ENCODE assay signal across 1 cellular context in the genomic region with DNA sequence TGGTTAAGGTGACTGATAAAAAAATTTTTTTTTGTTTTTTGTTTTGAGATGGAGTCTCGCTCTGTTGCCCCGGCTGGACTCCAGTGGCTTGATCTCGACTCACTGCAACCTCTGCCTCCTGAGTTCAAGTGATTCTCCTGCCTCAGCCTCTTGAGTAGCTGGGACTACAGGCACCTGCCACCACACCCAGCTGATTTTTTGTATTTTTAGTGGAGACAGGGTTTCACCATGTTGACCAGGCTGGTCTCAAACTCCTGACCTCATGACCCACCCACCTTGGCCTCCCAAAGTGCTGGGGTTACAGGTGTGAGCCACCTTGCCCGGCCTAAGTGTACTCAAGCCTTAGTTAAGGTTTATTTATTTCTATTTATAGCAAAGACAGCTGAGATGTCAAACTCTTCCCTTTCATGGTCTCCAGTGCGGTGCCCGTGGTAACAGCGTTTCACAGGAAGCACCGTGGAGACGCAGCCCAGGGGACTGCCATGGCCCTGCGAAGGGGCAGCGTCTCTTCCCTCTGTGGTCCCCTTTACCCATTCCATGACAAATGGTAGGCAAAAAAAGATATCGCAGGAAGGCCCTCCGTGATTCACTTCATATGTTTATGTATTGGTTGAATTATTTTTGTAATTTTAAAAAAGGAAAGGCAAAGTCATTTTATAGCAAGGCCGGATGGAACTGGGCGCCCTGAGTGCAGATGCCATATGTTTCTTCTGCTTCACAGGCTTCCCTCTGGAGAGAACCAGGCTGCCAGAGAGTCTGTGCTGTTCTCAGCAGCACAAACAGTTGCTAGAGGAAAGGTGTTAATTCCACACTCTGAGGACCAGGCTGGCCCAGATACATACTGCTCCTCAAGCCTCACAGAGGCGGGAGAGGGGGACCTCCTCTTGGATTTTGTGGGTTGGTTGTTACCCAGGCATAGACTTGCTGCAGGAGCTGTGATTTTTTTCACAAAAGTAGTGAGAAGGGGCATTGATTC.
TF ChIP-seq lines count a peak whose summit lies in the region.

No MANE protein-coding gene starts in this region.

TF ChIP-seq in GM23338, 12 proteins besides CTCF, POLR2A, EP300 and RAD21 (continued from another document):
- TF ChIP-seq, protein P1, sequence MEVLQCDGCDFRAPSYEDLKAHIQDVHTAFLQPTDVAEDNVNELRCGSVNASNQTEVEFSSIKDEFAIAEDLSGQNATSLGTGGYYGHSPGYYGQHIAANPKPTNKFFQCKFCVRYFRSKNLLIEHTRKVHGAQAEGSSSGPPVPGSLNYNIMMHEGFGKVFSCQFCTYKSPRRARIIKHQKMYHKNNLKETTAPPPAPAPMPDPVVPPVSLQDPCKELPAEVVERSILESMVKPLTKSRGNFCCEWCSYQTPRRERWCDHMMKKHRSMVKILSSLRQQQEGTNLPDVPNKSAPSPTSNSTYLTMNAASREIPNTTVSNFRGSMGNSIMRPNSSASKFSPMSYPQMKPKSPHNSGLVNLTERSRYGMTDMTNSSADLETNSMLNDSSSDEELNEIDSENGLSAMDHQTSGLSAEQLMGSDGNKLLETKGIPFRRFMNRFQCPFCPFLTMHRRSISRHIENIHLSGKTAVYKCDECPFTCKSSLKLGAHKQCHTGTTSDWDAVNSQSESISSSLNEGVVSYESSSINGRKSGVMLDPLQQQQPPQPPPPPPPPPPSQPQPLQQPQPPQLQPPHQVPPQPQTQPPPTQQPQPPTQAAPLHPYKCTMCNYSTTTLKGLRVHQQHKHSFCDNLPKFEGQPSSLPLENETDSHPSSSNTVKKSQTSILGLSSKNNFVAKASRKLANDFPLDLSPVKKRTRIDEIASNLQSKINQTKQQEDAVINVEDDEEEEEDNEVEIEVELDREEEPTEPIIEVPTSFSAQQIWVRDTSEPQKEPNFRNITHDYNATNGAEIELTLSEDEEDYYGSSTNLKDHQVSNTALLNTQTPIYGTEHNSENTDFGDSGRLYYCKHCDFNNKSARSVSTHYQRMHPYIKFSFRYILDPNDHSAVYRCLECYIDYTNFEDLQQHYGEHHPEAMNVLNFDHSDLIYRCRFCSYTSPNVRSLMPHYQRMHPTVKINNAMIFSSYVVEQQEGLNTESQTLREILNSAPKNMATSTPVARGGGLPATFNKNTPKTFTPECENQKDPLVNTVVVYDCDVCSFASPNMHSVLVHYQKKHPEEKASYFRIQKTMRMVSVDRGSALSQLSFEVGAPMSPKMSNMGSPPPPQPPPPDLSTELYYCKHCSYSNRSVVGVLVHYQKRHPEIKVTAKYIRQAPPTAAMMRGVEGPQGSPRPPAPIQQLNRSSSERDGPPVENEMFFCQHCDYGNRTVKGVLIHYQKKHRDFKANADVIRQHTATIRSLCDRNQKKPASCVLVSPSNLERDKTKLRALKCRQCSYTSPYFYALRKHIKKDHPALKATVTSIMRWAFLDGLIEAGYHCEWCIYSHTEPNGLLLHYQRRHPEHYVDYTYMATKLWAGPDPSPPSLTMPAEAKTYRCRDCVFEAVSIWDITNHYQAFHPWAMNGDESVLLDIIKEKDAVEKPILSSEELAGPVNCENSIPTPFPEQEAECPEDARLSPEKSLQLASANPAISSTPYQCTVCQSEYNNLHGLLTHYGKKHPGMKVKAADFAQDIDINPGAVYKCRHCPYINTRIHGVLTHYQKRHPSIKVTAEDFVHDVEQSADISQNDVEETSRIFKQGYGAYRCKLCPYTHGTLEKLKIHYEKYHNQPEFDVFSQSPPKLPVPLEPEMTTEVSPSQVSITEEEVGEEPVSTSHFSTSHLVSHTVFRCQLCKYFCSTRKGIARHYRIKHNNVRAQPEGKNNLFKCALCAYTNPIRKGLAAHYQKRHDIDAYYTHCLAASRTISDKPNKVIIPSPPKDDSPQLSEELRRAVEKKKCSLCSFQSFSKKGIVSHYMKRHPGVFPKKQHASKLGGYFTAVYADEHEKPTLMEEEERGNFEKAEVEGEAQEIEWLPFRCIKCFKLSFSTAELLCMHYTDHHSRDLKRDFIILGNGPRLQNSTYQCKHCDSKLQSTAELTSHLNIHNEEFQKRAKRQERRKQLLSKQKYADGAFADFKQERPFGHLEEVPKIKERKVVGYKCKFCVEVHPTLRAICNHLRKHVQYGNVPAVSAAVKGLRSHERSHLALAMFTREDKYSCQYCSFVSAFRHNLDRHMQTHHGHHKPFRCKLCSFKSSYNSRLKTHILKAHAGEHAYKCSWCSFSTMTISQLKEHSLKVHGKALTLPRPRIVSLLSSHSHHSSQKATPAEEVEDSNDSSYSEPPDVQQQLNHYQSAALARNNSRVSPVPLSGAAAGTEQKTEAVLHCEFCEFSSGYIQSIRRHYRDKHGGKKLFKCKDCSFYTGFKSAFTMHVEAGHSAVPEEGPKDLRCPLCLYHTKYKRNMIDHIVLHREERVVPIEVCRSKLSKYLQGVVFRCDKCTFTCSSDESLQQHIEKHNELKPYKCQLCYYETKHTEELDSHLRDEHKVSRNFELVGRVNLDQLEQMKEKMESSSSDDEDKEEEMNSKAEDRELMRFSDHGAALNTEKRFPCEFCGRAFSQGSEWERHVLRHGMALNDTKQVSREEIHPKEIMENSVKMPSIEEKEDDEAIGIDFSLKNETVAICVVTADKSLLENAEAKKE (CRISPR knock-in tag; IDR thresholded peaks at IDR 0.05) = no peak
- TF ChIP-seq, protein P2, sequence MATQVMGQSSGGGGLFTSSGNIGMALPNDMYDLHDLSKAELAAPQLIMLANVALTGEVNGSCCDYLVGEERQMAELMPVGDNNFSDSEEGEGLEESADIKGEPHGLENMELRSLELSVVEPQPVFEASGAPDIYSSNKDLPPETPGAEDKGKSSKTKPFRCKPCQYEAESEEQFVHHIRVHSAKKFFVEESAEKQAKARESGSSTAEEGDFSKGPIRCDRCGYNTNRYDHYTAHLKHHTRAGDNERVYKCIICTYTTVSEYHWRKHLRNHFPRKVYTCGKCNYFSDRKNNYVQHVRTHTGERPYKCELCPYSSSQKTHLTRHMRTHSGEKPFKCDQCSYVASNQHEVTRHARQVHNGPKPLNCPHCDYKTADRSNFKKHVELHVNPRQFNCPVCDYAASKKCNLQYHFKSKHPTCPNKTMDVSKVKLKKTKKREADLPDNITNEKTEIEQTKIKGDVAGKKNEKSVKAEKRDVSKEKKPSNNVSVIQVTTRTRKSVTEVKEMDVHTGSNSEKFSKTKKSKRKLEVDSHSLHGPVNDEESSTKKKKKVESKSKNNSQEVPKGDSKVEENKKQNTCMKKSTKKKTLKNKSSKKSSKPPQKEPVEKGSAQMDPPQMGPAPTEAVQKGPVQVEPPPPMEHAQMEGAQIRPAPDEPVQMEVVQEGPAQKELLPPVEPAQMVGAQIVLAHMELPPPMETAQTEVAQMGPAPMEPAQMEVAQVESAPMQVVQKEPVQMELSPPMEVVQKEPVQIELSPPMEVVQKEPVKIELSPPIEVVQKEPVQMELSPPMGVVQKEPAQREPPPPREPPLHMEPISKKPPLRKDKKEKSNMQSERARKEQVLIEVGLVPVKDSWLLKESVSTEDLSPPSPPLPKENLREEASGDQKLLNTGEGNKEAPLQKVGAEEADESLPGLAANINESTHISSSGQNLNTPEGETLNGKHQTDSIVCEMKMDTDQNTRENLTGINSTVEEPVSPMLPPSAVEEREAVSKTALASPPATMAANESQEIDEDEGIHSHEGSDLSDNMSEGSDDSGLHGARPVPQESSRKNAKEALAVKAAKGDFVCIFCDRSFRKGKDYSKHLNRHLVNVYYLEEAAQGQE (IDR thresholded peaks at IDR 0.05; ENCODE audit: unreplicated experiment) = no peak
- TF ChIP-seq EZH2 (IDR thresholded peaks at IDR 0.05; ENCODE audit: low read depth, unreplicated experiment) (no peak), JUNB (IDR thresholded peaks at IDR 0.05; ENCODE audit: unreplicated experiment) (no peak), EZH2phosphoT487 (IDR thresholded peaks at IDR 0.05; ENCODE audit: unreplicated experiment) (no peak), NANOG (IDR thresholded peaks at IDR 0.05; ENCODE audit: borderline replicate concordance) (no peak), CREB1 (CRISPR knock-in tag; IDR thresholded peaks at IDR 0.05; ENCODE audit: low read depth) (no peak)
- TF ChIP-seq, protein P3, sequence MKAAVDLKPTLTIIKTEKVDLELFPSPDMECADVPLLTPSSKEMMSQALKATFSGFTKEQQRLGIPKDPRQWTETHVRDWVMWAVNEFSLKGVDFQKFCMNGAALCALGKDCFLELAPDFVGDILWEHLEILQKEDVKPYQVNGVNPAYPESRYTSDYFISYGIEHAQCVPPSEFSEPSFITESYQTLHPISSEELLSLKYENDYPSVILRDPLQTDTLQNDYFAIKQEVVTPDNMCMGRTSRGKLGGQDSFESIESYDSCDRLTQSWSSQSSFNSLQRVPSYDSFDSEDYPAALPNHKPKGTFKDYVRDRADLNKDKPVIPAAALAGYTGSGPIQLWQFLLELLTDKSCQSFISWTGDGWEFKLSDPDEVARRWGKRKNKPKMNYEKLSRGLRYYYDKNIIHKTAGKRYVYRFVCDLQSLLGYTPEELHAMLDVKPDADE (IDR thresholded peaks at IDR 0.05) = no peak
TF ChIP-seq in GM23338: peak in this region for 0.
